Comparison of ENCODE assay signal across 8 cellular contexts in the genomic region with DNA sequence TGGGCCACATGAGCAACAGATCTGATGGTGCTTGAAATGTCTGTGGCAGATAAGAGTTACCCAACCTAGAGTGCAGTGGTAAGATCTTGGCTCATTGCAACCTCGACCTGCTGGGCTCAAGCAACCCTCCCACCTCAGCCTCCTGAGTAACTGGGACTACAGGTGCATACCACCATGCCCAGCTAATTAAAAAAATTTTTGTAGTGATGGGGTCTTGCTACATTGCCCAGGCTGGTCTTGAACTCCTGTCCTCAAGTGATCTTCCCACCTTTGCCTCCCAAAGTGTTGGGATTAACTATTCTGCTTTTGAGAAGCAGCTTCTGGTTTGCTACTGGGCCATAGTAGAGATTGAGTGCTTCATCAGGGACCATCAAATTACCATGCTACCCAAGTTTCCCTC.
"Had no signal": no experiment of that assay in that cellular context is flagged by ENCODE, and none has a peak within 500 bp of the region (broad histone marks: within the 10 kb centered on the region; RNA-seq: fewer than 3 reads in every experiment).

No MANE protein-coding gene starts in this region.

- H3K4me3 ChIP-seq: GM12878 had no signal

- DNase-seq: GDM1, GF-D8 had no signal

- ATAC-seq: GM12878 had no signal

- FAIRE-seq: G401.6, GM12878, GM12891, GM12892, GM18507, GM19239 had no signal
